In genomic region chr19:3480383-3481091, GRCh38 we compare ENCODE assay signal across 15 cellular contexts. TPM values are rescaled to one million over a fixed set of nuclear protein-coding genes. Genes with fewer than 3 reads are reported as not detected.
DNase-seq lines count a peak whose midpoint lies in the region; ATAC-seq, FAIRE-seq and TF ChIP-seq lines count a peak whose summit lies in the region.
"Had no signal": no experiment of that assay in that cellular context is flagged by ENCODE, and none has a peak within 500 bp of the region (broad histone marks: within the 10 kb centered on the region; RNA-seq: fewer than 3 reads in every experiment).

TSS of gene SMIM24 (minus strand) at chr19:3480525. CDS start at chr19:3480463, 62 bp downstream.

- no TSS peak for BruUV-seq in Caco-2 (replicated peaks; lab: Mats Ljungman, UMichigan)

- H4K8ac ChIP-seq in H1 (ENCODE audit: extremely low read depth, insufficient read depth, low read length) = no peak within 1 kb of the TSS

- H4K91ac ChIP-seq in H1 (replicated peaks; ENCODE audit: insufficient read length, low read length) = peak within 1 kb of the TSS; percentile 80

- no peaks in the 10 kb centered on the region for H4K20me1 ChIP-seq in BLaER1 treated with 17β-estradiol and CSF1 and Interleukin-3, amounts not matched to agents 10 nM and 100 nM
- H4K20me1 ChIP-seq in Loucy (ENCODE audit: insufficient read depth, low read length, poor library complexity, severe bottlenecking) (no peaks in the 10 kb centered on the region), H1 (replicated peaks in 1 of 2; ENCODE audit: control insufficient read depth in 1 of 2, insufficient read depth in 2 of 2, low read length in 2 of 2) (peaks cover 0 to 7% of the 10 kb centered on the region in 2 experiments)

- no peaks in the 10 kb centered on the region for H3K27me3 Mint-ChIP-seq in Caco-2 (ENCODE audit: insufficient read depth, unreplicated experiment)

- H3K79me2 ChIP-seq in Loucy (ENCODE audit: insufficient read depth, low read length) (peaks cover 42% of the 10 kb centered on the region), H1 (ENCODE audit: control insufficient read depth in 1 of 2, insufficient read depth in 2 of 2, low read length in 2 of 2) (no peaks in the 10 kb centered on the region)

- H3K18ac ChIP-seq in H1 (ENCODE audit: extremely low read depth, low read length) = peak within 1 kb of the TSS; percentile 48

- no peak within 1 kb of the TSS for H2AK5ac ChIP-seq in H1 (ENCODE audit: low read depth, low read length)

- H3K9me3 ChIP-seq in BLaER1 treated with 17β-estradiol and CSF1 and Interleukin-3, amounts not matched to agents 10 nM and 100 nM (replicated peaks in 1 of 11) = 0 out of 22 replicates have a peak, but pooled peaks cover 0 to 5% (median 0%) of the 10 kb centered on the region in 11 experiments
- H3K9me3 ChIP-seq in Loucy (ENCODE audit: insufficient read depth, low read depth, low read length) (no peaks in the 10 kb centered on the region), H1 (ENCODE audit: insufficient read depth in 2 of 2, low read depth in 1 of 2, low read length in 1 of 2) (no peaks in the 10 kb centered on the region), mucosa of descending colon (no peaks in the 10 kb centered on the region), Caco-2 (no peaks in the 10 kb centered on the region)
- H3K9me3 ChIP-seq: esophagus squamous epithelium had no signal

- H3K27me3 ChIP-seq in BLaER1 treated with 17β-estradiol and CSF1 and Interleukin-3, amounts not matched to agents 10 nM and 100 nM = peaks cover 0 to 9% (median 0%) of the 10 kb centered on the region in 11 experiments; a peak in 2 of 22 replicates
- no peaks in the 10 kb centered on the region for H3K27me3 ChIP-seq in Loucy (ENCODE audit: insufficient read depth, low read length, poor library complexity, severe bottlenecking)
- H3K27me3 ChIP-seq in H1 (replicated peaks in 1 of 4; ENCODE audit: control insufficient read depth in 3 of 4, extremely low read depth in 1 of 4, insufficient read depth in 3 of 4, low read length in 3 of 4) = 0 out of 7 replicates have a peak, but pooled peaks cover 0 to 4% (median under 1%) of the 10 kb centered on the region in 4 experiments
- H3K27me3 ChIP-seq in Caco-2 (replicated peaks; ENCODE audit: control insufficient read depth, insufficient read depth, low read length) = no peaks in the 10 kb centered on the region
- H3K27me3 ChIP-seq in foreskin keratinocyte = peaks cover 45% of the 10 kb centered on the region

- peaks cover 0 to 11% (median 0%) of the 10 kb centered on the region in 11 experiments; a peak in 6 of 22 replicates for H3K36me3 ChIP-seq in BLaER1 treated with 17β-estradiol and CSF1 and Interleukin-3, amounts not matched to agents 10 nM and 100 nM
- H3K36me3 ChIP-seq in Loucy (ENCODE audit: insufficient read depth, low read length) (no peaks in the 10 kb centered on the region; the same call in 1 of the 2 replicates), H1 (ENCODE audit: control insufficient read depth in 2 of 4, insufficient read depth in 4 of 4, low read length in 3 of 4) (no peaks in the 10 kb centered on the region), mucosa of descending colon (ENCODE audit: low read depth) (no peaks in the 10 kb centered on the region), Caco-2 (ENCODE audit: control insufficient read depth, insufficient read depth, low read length) (no peaks in the 10 kb centered on the region)
- H3K36me3 ChIP-seq: esophagus squamous epithelium had no signal

- no peak for TF ChIP-seq POLR2A in H1 (IDR thresholded peaks at IDR 0.05; ENCODE audit: control extremely low read depth in 1 of 2, low read depth in 2 of 2, low read length in 2 of 2)

- H3K36me3 Mint-ChIP-seq in Caco-2 (ENCODE audit: insufficient read depth, unreplicated experiment) = peaks cover 18% of the 10 kb centered on the region
- H3K36me3 Mint-ChIP-seq: type B pancreatic cell had no signal

- peaks cover 8 to 39% (median 33%) of the 10 kb centered on the region in 10 experiments; a peak in 18 of 20 replicates for H3K4me1 ChIP-seq in BLaER1 treated with 17β-estradiol and CSF1 and Interleukin-3, amounts not matched to agents 10 nM and 100 nM
- H3K4me1 ChIP-seq in Loucy (ENCODE audit: insufficient read depth, low read length, poor library complexity, severe bottlenecking) (peaks cover 47% of the 10 kb centered on the region), H1 (replicated peaks in 1 of 4; ENCODE audit: control insufficient read depth in 3 of 4, insufficient read depth in 4 of 4, low read length in 3 of 4) (peaks cover 0 to 7% (median 5%) of the 10 kb centered on the region in 4 experiments; a peak in 6 of 7 replicates), mucosa of descending colon (ENCODE audit: low read depth) (peaks cover 10% of the 10 kb centered on the region), Caco-2 (peaks cover 21% of the 10 kb centered on the region), foreskin keratinocyte (no peaks in the 10 kb centered on the region)

- peak within 1 kb of the TSS; percentile 29; the same call in 1 of the 2 replicates for H2BK15ac ChIP-seq in H1 (ENCODE audit: low read length)

- no peak for TF ChIP-seq EP300 in H1 (IDR thresholded peaks at IDR 0.05; ENCODE audit: borderline replicate concordance in 1 of 2, low read depth in 2 of 2, low read length in 2 of 2)

- no peak within 1 kb of the TSS for H4K5ac ChIP-seq in H1 (ENCODE audit: insufficient read length, low read depth, low read length)

- POLR2A ChIA-PET in H1 (lab: Charles Lee; ENCODE audit: partially characterized antibody) = interaction anchor here (0.6 to 3.0 kb wide), 4 partner anchors 9 to 186 kb away, joined by 3 to 18 read pairs (median 4); partner anchors contain the start of gene DOHH
- POLR2A ChIA-PET in Caco-2 (lab: Charles Lee) = no interaction called here

- peaks cover 17% of the 10 kb centered on the region; the same call in 1 of the 2 replicates for H3K23me2 ChIP-seq in H1 (ENCODE audit: low read depth, low read length)

- H2BK12ac ChIP-seq in H1 (ENCODE audit: low read depth, low read length) = no peak within 1 kb of the TSS; the same call in 1 of the 2 replicates

- no peaks in the 10 kb centered on the region for H3F3A ChIP-seq in Loucy (ENCODE audit: low read depth)

- CTCF ChIA-PET in H1 (lab: Charles Lee; ENCODE audit: partially characterized antibody) (interaction anchor here (0.8 to 8.4 kb wide), 7 partner anchors 9 to 405 kb away, joined by 3 to 97 read pairs (median 4); no protein-coding TSS in a partner anchor), Caco-2 (lab: Charles Lee) (no interaction called here)

- H3K27ac Mint-ChIP-seq in Caco-2 (ENCODE audit: unreplicated experiment) = no peak within 1 kb of the TSS
- H3K27ac Mint-ChIP-seq: type B pancreatic cell had no signal

- no peak within 1 kb of the TSS for H3K23ac ChIP-seq in H1 (ENCODE audit: insufficient read length)

- H3K9me3 Mint-ChIP-seq in Caco-2 (ENCODE audit: unreplicated experiment) = no peaks in the 10 kb centered on the region
- H3K9me3 Mint-ChIP-seq: type B pancreatic cell had no signal

- no peak for TF ChIP-seq RAD21 in H1 (IDR thresholded peaks at IDR 0.05 in 1 of 2, conservative IDR thresholded peaks at IDR 0.05 in 1 of 2; ENCODE audit: low read depth in 2 of 2, low read length in 2 of 2)

- H3K9me2 ChIP-seq in Loucy (replicated peaks; ENCODE audit: low read depth, low read length) = peaks cover 8% of the 10 kb centered on the region; the same call in 1 of the 2 replicates

- peak within 1 kb of the TSS in 9 of 11 experiments; percentile 53 to 88 (median 84); a peak in 15 of 22 replicates for H3K27ac ChIP-seq in BLaER1 treated with 17β-estradiol and CSF1 and Interleukin-3, amounts not matched to agents 10 nM and 100 nM
- H3K27ac ChIP-seq in H1 (ENCODE audit: low read depth, low read length) (no peak within 1 kb of the TSS), foreskin keratinocyte (no peak within 1 kb of the TSS)
- H3K27ac ChIP-seq: esophagus squamous epithelium had no signal

- H3K4me1 Mint-ChIP-seq in Caco-2 (ENCODE audit: low read depth, unreplicated experiment) = peaks cover 5% of the 10 kb centered on the region

- peak within 1 kb of the TSS; percentile 68 to 96 (median 85) for H3K4me2 ChIP-seq in BLaER1 treated with 17β-estradiol and CSF1 and Interleukin-3, amounts not matched to agents 10 nM and 100 nM
- peak within 1 kb of the TSS; percentile 94 for H3K4me2 ChIP-seq in Loucy (ENCODE audit: low read depth, low read length, poor library complexity, severe bottlenecking)
- peak within 1 kb of the TSS; percentile 24 to 46 for H3K4me2 ChIP-seq in H1 (ENCODE audit: insufficient read depth in 1 of 2, low read depth in 2 of 2, low read length in 2 of 2)

- H3K4me3 Mint-ChIP-seq in Caco-2 (ENCODE audit: unreplicated experiment) = no peak within 1 kb of the TSS
- H3K4me3 Mint-ChIP-seq: type B pancreatic cell had no signal

- 83% methylated on average over 26 of the region's 27 CpGs; no CpG with 5 or more reads in 1 of the 2 experiments for WGBS in H1 (ENCODE audit: extremely low coverage in 1 of 2, insufficient coverage in 1 of 2, insufficient read length in 1 of 2, insufficient replicate concordance in 2 of 2, low coverage in 1 of 2, low lambda C conversion rate in 2 of 2, missing lambda C conversion rate in 1 of 2), 2 experiments

- no peak for TF ChIP-seq CTCF in Loucy (conservative IDR thresholded peaks at IDR 0.05; ENCODE audit: low read length)
- TF ChIP-seq CTCF in H1 (IDR thresholded peaks at IDR 0.05; ENCODE audit: control extremely low read depth in 1 of 3, insufficient read depth in 1 of 3, low read depth in 1 of 3, low read length in 3 of 3) = no peak
- no peak for TF ChIP-seq CTCF in mucosa of descending colon (IDR thresholded peaks at IDR 0.05)
- TF ChIP-seq CTCF in Caco-2 (IDR thresholded peaks at IDR 0.05; ENCODE audit: insufficient read depth in 1 of 2, low read depth in 1 of 2, low read length in 1 of 2, severe bottlenecking in 1 of 2, unreplicated experiment in 1 of 2) = no peak
- TF ChIP-seq CTCF in foreskin keratinocyte (conservative IDR thresholded peaks at IDR 0.05) = no peak

- peak in 1 of 2 experiments; percentile 53 for DNase-seq in H1 (ENCODE audit: low read depth in 1 of 2, low spot score in 2 of 2)
- DNase-seq in mucosa of descending colon = peak; percentile 73 to 86 (median 85)
- DNase-seq in Caco-2 = no peak
- DNase-seq in foreskin keratinocyte = no peak
- DNase-seq in dedifferentiated amniotic fluid mesenchymal stem cell (ENCODE audit: extremely low spot score) = no peak
- no peak for DNase-seq in NCI-H2029 (lab: John Stamatoyannopoulos, UW)
- DNase-seq: amygdala, esophagus squamous epithelium, KG1, NCI-H1436 treated with DMSO at 0.1 percent for 48 hours, RPMI8226 had no signal

- no peaks in the 10 kb centered on the region for H3K79me1 ChIP-seq in H1 (ENCODE audit: low read depth, low read length)

- FAIRE-seq in H1 (lab: Jason Lieb, UNC) = no peak

- peak within 1 kb of the TSS in 9 of 11 experiments; percentile 15 to 80 (median 74); a peak in 15 of 22 replicates for H3K9ac ChIP-seq in BLaER1 treated with 17β-estradiol and CSF1 and Interleukin-3, amounts not matched to agents 10 nM and 100 nM
- peak within 1 kb of the TSS; percentile 98 for H3K9ac ChIP-seq in Loucy (ENCODE audit: low read depth, low read length, poor library complexity, severe bottlenecking)
- H3K9ac ChIP-seq in H1 (replicated peaks in 1 of 4; ENCODE audit: extremely low read depth in 1 of 4, low read depth in 3 of 4, low read length in 3 of 4) = no peak within 1 kb of the TSS

- H3K56ac ChIP-seq in H1 (replicated peaks; ENCODE audit: insufficient read length, low read depth, low read length) = no peak within 1 kb of the TSS

- no peak within 1 kb of the TSS for H3K4ac ChIP-seq in H1 (replicated peaks; ENCODE audit: insufficient read length, low read depth, low read length)

- ATAC-seq in mucosa of descending colon = peak; percentile 81
- no peak for ATAC-seq in foreskin keratinocyte

- H2BK120ac ChIP-seq in H1 (replicated peaks; ENCODE audit: low read depth, low read length) = no peak within 1 kb of the TSS

- H3K14ac ChIP-seq in H1 (ENCODE audit: insufficient read length) = no peak within 1 kb of the TSS

- no peak within 1 kb of the TSS for H2BK5ac ChIP-seq in H1 (ENCODE audit: low read depth, low read length)

- peak within 1 kb of the TSS; percentile 9; the same call in 1 of the 2 replicates for H2BK20ac ChIP-seq in H1 (ENCODE audit: low read length)

- peak within 1 kb of the TSS in 8 of 10 experiments; percentile 42 to 66 (median 56); a peak in 15 of 20 replicates for H3K4me3 ChIP-seq in BLaER1 treated with 17β-estradiol and CSF1 and Interleukin-3, amounts not matched to agents 10 nM and 100 nM
- H3K4me3 ChIP-seq in Loucy (ENCODE audit: low read length, poor library complexity, severe bottlenecking) (peak within 1 kb of the TSS; percentile 91), H1 (ENCODE audit: extremely low read depth in 1 of 4, insufficient read depth in 2 of 4, low read depth in 3 of 4, low read length in 4 of 4) (peak within 1 kb of the TSS in 2 of 4 experiments; percentile 9 to 41; a peak in 3 of 8 replicates), mucosa of descending colon (no peak within 1 kb of the TSS), Caco-2 (ENCODE audit: low read depth, low read length) (no peak within 1 kb of the TSS)
- H3K4me3 ChIP-seq: esophagus squamous epithelium had no signal

- intact Hi-C loops in mucosa of descending colon (cut with DNase I, micrococcal nuclease) = no loop called here
- intact Hi-C loops in Caco-2 (cut with micrococcal nuclease; ENCODE audit: unreplicated experiment) = no loop called here

- no peak within 1 kb of the TSS; the same call in 1 of the 2 replicates for H2AFZ ChIP-seq in Loucy (ENCODE audit: low read length)
- no peak within 1 kb of the TSS for H2AFZ ChIP-seq in H1 (ENCODE audit: low read length)

RNA-seq across cellular contexts. Expression of gene SMIM24, which starts in this region (rescaled TPM):
- 3.3 and 3.8 TPM in 2 replicates for total RNA-seq in H1 (2021; fragmentation: NEBNext Ultra II Directional; extraction: Animal tissue kit (Norgen Biotek cat#: 25700))
- polyA plus RNA-seq in H1 (2011; rRNA removed) (4.5 and 7.4 TPM in 2 replicates), foreskin keratinocyte (0.08 TPM in 1 of 2 replicates, not detected in the other)
- 8.6 TPM for polyA plus RNA-seq in H1 (2011; cell fraction: cytosol; rRNA removed)
- 5.1 TPM for polyA plus RNA-seq in H1 (2011; cell fraction: nucleus; rRNA removed)
- polyA plus RNA-seq in H1 (2012, experiment 1 of 2) = 5.1 to 7.6 TPM (median 7.3 TPM) in 4 replicates
- polyA plus RNA-seq in H1 (2012, experiment 2 of 2) = 9.2 TPM
- polyA plus RNA-seq in H1 (2013, experiment 1 of 2) = 9.3 TPM
- 8.5 TPM for polyA plus RNA-seq in H1 (2013, experiment 2 of 2)
- polyA minus RNA-seq in H1 (2011; rRNA and poly(A)+ RNA removed) = 1.1 and 3.4 TPM in 2 replicates
- polyA minus RNA-seq in H1 (2011; cell fraction: cytosol; rRNA and poly(A)+ RNA removed) = not detected
- 2.8 TPM for polyA minus RNA-seq in H1 (2011; cell fraction: nucleus; rRNA and poly(A)+ RNA removed)
- total RNA-seq in mucosa of descending colon (10 to 100 TPM in 2 of 3 donors, 1 to 10 TPM in 1; 8.5 to 62.5 (median 41.8) TPM), Caco-2 (2022) (1.2 and 1.7 TPM in 2 replicates), foreskin keratinocyte (not detected in 2 replicates)
- total RNA-seq: esophagus squamous epithelium, posterior vena cava had no signal

Comparison
In these comparisons a context has a peak if more than half of its experiments do, and no peak if none do; other contexts are left out.
1. H3K27ac ChIP-seq: peak in BLaER1 treated with 17β-estradiol and CSF1 and Interleukin-3, amounts not matched to agents 10 nM and 100 nM (9 of 11); none in H1 (single experiment) and foreskin keratinocyte (single experiment).
2. H3K4me2 ChIP-seq: peak in every context shown above with its lines; median percentile 94 in Loucy; 85 in BLaER1 treated with 17β-estradiol and CSF1 and Interleukin-3, amounts not matched to agents 10 nM and 100 nM; 35 in H1.
3. H3K4me3 ChIP-seq: peak in BLaER1 treated with 17β-estradiol and CSF1 and Interleukin-3, amounts not matched to agents 10 nM and 100 nM (8 of 10) and Loucy (single experiment); none in mucosa of descending colon (single experiment) and Caco-2 (single experiment).
4. H3K9ac ChIP-seq: peak in BLaER1 treated with 17β-estradiol and CSF1 and Interleukin-3, amounts not matched to agents 10 nM and 100 nM (9 of 11) and Loucy (single experiment); none in H1 (0 of 4).
5. DNase-seq: peak in mucosa of descending colon (3 of 3); none in Caco-2 (0 of 2), foreskin keratinocyte (0 of 2), dedifferentiated amniotic fluid mesenchymal stem cell (single experiment) and NCI-H2029 (single experiment).